18 cellular contexts compared by ENCODE assay signal in genomic region chr22:38080468-38080846, GRCh38. TPM values are rescaled to one million over a fixed set of nuclear protein-coding genes. Genes with fewer than 3 reads are reported as not detected.
DNase-seq lines count a peak whose midpoint lies in the region; ATAC-seq and TF ChIP-seq lines count a peak whose summit lies in the region.
"Had no signal": no experiment of that assay in that cellular context is flagged by ENCODE, and none has a peak within 500 bp of the region (broad histone marks: within the 10 kb centered on the region; RNA-seq: fewer than 3 reads in every experiment).

No MANE protein-coding gene starts in this region.

- no peak overlapping the region for H3K27ac Mint-ChIP-seq in natural killer cell
- H3K27ac Mint-ChIP-seq: activated CD4-positive, alpha-beta T cell treated with anti-CD3 and anti-CD28 coated beads for 36 hours had no signal

- no peak overlapping the region for H4K5ac ChIP-seq in IMR-90 (ENCODE audit: low read depth, low read length)

- no peak overlapping the region for H3K4ac ChIP-seq in IMR-90 (ENCODE audit: low read depth, low read length)

- no peaks in the 10 kb centered on the region for H3K27me3 Mint-ChIP-seq in natural killer cell (ENCODE audit: low read depth in 2 of 2)

- peak overlapping the region; percentile 35 for H2AK5ac ChIP-seq in IMR-90 (ENCODE audit: low read depth, low read length)

- H3K9ac ChIP-seq in IMR-90 (ENCODE audit: low read depth, low read length), result no peak overlapping the region

- no peak for DNase-seq in IMR-90
- peak in 1 of 10 donors; percentile 38 for DNase-seq in dorsolateral prefrontal cortex
- no peak for DNase-seq in natural killer cell
- DNase-seq in thoracic aorta (ENCODE audit: low spot score), result no peak
- no peak for DNase-seq in DMS114 treated with DMSO at 0.1 percent for 48 hours (lab: John Stamatoyannopoulos, UW; ENCODE audit: unreplicated experiment)
- no peak for DNase-seq in Kasumi-1 (lab: John Stamatoyannopoulos, UW)
- DNase-seq in activated CD4-positive, CD25-positive, alpha-beta regulatory T cell treated with anti-CD3 and anti-CD28 coated beads, Interleukin-2, amount 50 U/mL, for 72 hours, result no peak
- DNase-seq: activated CD8-positive, alpha-beta memory T cell treated with anti-CD3 and anti-CD28 coated beads, Interleukin-2, amount 50 U/mL, for 48 hours; activated naive CD4-positive, alpha-beta T cell treated with anti-CD3 and anti-CD28 coated beads, Interleukin-2, amount 50 U/mL, for 16 hours; brain microvascular endothelial cell; NCI-H1694; NCI-H446; SIG-M5 had no signal

- H4K8ac ChIP-seq in IMR-90 (ENCODE audit: low read depth in 2 of 2, low read length in 2 of 2), result 0 out of 4 replicates have a peak overlapping the region, but pooled peaks of 1 of the 2 experiments have one; percentile 54

- H2BK5ac ChIP-seq in IMR-90 (ENCODE audit: low read depth, low read length, poor library complexity, severe bottlenecking), result no peak overlapping the region

- 0 out of 2 replicates have a peak, but pooled peaks cover 6% of the 10 kb centered on the region for H3K9me1 ChIP-seq in IMR-90 (ENCODE audit: insufficient read depth, low read length)

- H3K9me3 ChIP-seq in IMR-90 (ENCODE audit: control insufficient read depth, insufficient read depth, low read length), result no peaks in the 10 kb centered on the region
- no peaks in the 10 kb centered on the region for H3K9me3 ChIP-seq in thoracic aorta
- H3K9me3 ChIP-seq: ovary, stomach had no signal

- dilution Hi-C loops in IMR-90 (cut with HindIII; ENCODE audit: low sequenced_read_pairs, unreplicated experiment), result no loop called here

- H2BK20ac ChIP-seq in IMR-90 (ENCODE audit: low read depth, low read length), result no peak overlapping the region

- intact Hi-C loops in IMR-90 (cut with micrococcal nuclease), result no loop called here
- intact Hi-C loops in dorsolateral prefrontal cortex (cut with DNase I), result no loop called here
- intact Hi-C loops in natural killer cell (cut with micrococcal nuclease), result no loop called here

- no peak overlapping the region for H3K23ac ChIP-seq in IMR-90 (ENCODE audit: low read depth, low read length)

- H3K27ac ChIP-seq in IMR-90 (ENCODE audit: insufficient read depth, low read length) (no peak overlapping the region), dorsolateral prefrontal cortex (peak overlapping the region in 58 of 59 donors; percentile 5 to 94 (median 81)), thoracic aorta (no peak overlapping the region)
- H3K27ac ChIP-seq: brain microvascular endothelial cell, foreskin keratinocyte, ovary had no signal

- no peak for ATAC-seq in IMR-90 (ENCODE audit: low read depth)
- ATAC-seq in natural killer cell, result no peak
- no peak for ATAC-seq in thoracic aorta (ENCODE audit: insufficient number of reproducible peaks, low FRiP score, low read depth)

- H4K20me1 ChIP-seq in IMR-90 (ENCODE audit: insufficient read depth, low read length), result no peaks in the 10 kb centered on the region

- H3K18ac ChIP-seq in IMR-90 (ENCODE audit: low read depth, low read length), result no peak overlapping the region

- H3K4me1 ChIP-seq in IMR-90 (ENCODE audit: control insufficient read depth, insufficient read depth, low read length), result no peaks in the 10 kb centered on the region; the same call in 1 of the 2 replicates
- peaks cover 12 to 28% of the 10 kb centered on the region in 2 donors for H3K4me1 ChIP-seq in thoracic aorta (ENCODE audit: control insufficient read depth in 1 of 2, low read depth in 2 of 2)
- H3K4me1 ChIP-seq: foreskin keratinocyte had no signal

- H3K56ac ChIP-seq in IMR-90 (ENCODE audit: extremely low read depth, insufficient read depth, low read length), result no peak overlapping the region

- H2BK120ac ChIP-seq in IMR-90 (ENCODE audit: low read depth, low read length), result no peak overlapping the region

- peak overlapping the region; percentile 5 for H2AK9ac ChIP-seq in IMR-90 (replicated peaks; ENCODE audit: low read depth, low read length, poor library complexity)

- no peaks in the 10 kb centered on the region for H3K36me3 Mint-ChIP-seq in natural killer cell

- WGBS in IMR-90 (ENCODE audit: extremely low coverage in 2 of 2, insufficient read length in 1 of 2), 2 experiments, result 100% methylated on average over 2 of the region's 11 CpGs; no CpG with 5 or more reads in 1 of the 2 experiments

- H3K4me3 ChIP-seq in IMR-90 (ENCODE audit: insufficient read depth, low read depth, low read length) (no peak overlapping the region), dorsolateral prefrontal cortex (peak overlapping the region in 47 of 59 donors; percentile 1 to 61 (median 49)), thoracic aorta (peak overlapping the region; percentile 70)
- H3K4me3 ChIP-seq: ovary had no signal

- peak overlapping the region; percentile 89 for H2AFZ ChIP-seq in IMR-90 (replicated peaks; ENCODE audit: low read length, poor library complexity)

- H3K36me3 ChIP-seq in IMR-90 (ENCODE audit: control insufficient read depth, insufficient read depth, low read length), result no peaks in the 10 kb centered on the region
- no peaks in the 10 kb centered on the region for H3K36me3 ChIP-seq in thoracic aorta
- H3K36me3 ChIP-seq: brain microvascular endothelial cell, ovary had no signal

- H3K14ac ChIP-seq in IMR-90 (replicated peaks; ENCODE audit: low read depth, low read length), result no peak overlapping the region

- H3K27me3 ChIP-seq in IMR-90 (ENCODE audit: control insufficient read depth, insufficient read depth, low read length), result peaks cover 38% of the 10 kb centered on the region
- H3K27me3 ChIP-seq in dorsolateral prefrontal cortex, result peaks cover 0 to 8% (median 0%) of the 10 kb centered on the region in 45 donors
- H3K27me3 ChIP-seq in thoracic aorta (replicated peaks; ENCODE audit: insufficient read depth), result no peaks in the 10 kb centered on the region
- H3K27me3 ChIP-seq: ovary had no signal

- no peaks in the 10 kb centered on the region for H3K9me3 Mint-ChIP-seq in natural killer cell

- no peak for TF ChIP-seq POLR2A in IMR-90 (IDR thresholded peaks at IDR 0.05; ENCODE audit: low read depth, low read length)

- no peak overlapping the region for H2BK15ac ChIP-seq in IMR-90 (ENCODE audit: low read depth, low read length)

- BruUV-seq in IMR-90 (replicated peaks; lab: Mats Ljungman, UMichigan), result no TSS peak

- CTCF ChIA-PET in IMR-90 (lab: Yijun Ruan, JAX), result no interaction called here

- POLR2A ChIA-PET in IMR-90 (lab: Charles Lee; ENCODE audit: unreplicated experiment), result no interaction called here

- no peak overlapping the region for H4K91ac ChIP-seq in IMR-90 (ENCODE audit: insufficient read depth, low read depth, low read length)

- peak overlapping the region; percentile 50 for H3K4me3 Mint-ChIP-seq in natural killer cell
- H3K4me3 Mint-ChIP-seq: activated CD4-positive, alpha-beta T cell treated with anti-CD3 and anti-CD28 coated beads for 36 hours had no signal

- TF ChIP-seq CTCF in IMR-90 (conservative IDR thresholded peaks at IDR 0.05; ENCODE audit: low read depth, low read length), result no peak
- no peak for TF ChIP-seq CTCF in dorsolateral prefrontal cortex (IDR thresholded peaks at IDR 0.05 in 54 of 56, conservative IDR thresholded peaks at IDR 0.05 in 2 of 56; ENCODE audit: low read depth in 1 of 56, partially characterized antibody in 56 of 56)
- TF ChIP-seq CTCF in natural killer cell (IDR thresholded peaks at IDR 0.05), result no peak
- no peak for TF ChIP-seq CTCF in thoracic aorta (IDR thresholded peaks at IDR 0.05)

- in situ Hi-C loops in IMR-90 (cut with MboI; ENCODE audit: low sequenced_read_pairs), result no loop called here

- peaks cover 0 to 15% of the 10 kb centered on the region in 2 donors for H3K4me1 Mint-ChIP-seq in natural killer cell
- H3K4me1 Mint-ChIP-seq: activated CD4-positive, alpha-beta T cell treated with anti-CD3 and anti-CD28 coated beads for 36 hours had no signal

- no peak overlapping the region for H3K4me2 ChIP-seq in IMR-90 (ENCODE audit: low read depth, low read length)

- no peaks in the 10 kb centered on the region for H3K79me1 ChIP-seq in IMR-90 (ENCODE audit: low read depth in 1 of 2, low read length in 2 of 2)

- TF ChIP-seq RAD21 in IMR-90 (IDR thresholded peaks at IDR 0.05; ENCODE audit: low read length), result no peak

TF ChIP-seq in IMR-90, 13 proteins besides CTCF, POLR2A, EP300 and RAD21:
- no peak for TF ChIP-seq FOS (IDR thresholded peaks at IDR 0.05; ENCODE audit: low read depth, low read length)
- TF ChIP-seq MAZ (IDR thresholded peaks at IDR 0.05; ENCODE audit: borderline replicate concordance, low read depth, low read length), result no peak
- no peak for TF ChIP-seq SMC3 (IDR thresholded peaks at IDR 0.05; ENCODE audit: low read depth, low read length)
- no peak for TF ChIP-seq MAFK (IDR thresholded peaks at IDR 0.05; ENCODE audit: low read depth, low read length)
- TF ChIP-seq RFX5 (IDR thresholded peaks at IDR 0.05; ENCODE audit: low read depth, low read length), result no peak

RNA-seq across cellular contexts. Expression of gene SLC16A8, which starts 3.5 kb away (rescaled TPM):
- total RNA-seq in IMR-90 (2012; rRNA removed) (not detected in 2 replicates), dorsolateral prefrontal cortex (1 to 10 TPM in 92 of 120 experiments, under 1 TPM in 20, not detected in 8; 0.35 to 9.3 (median 1.9) TPM), natural killer cell (1 to 10 TPM in 1 of 3 donors, not detected in 2; 1.0 TPM), thoracic aorta (1 to 10 TPM; 1.2 to 1.5 TPM)
- polyA plus RNA-seq in IMR-90 (2012; rRNA removed), result not detected in 2 replicates
- 0.08 and 0.21 TPM in 2 replicates for polyA plus RNA-seq in IMR-90 (2012; cell fraction: cytosol; rRNA removed)
- not detected in 2 replicates for polyA plus RNA-seq in IMR-90 (2012; cell fraction: nucleus; rRNA removed; ENCODE audit: low replicate concordance)
- total RNA-seq: activated CD4-positive, alpha-beta T cell treated with anti-CD3 and anti-CD28 coated beads for 36 hours; foreskin keratinocyte; M059J; stomach had no signal

RNA-seq across cellular contexts. Expression of gene PICK1, which starts 23.3 kb away (rescaled TPM):
- 14.4 and 16.5 TPM in 2 replicates for total RNA-seq in IMR-90 (2012; rRNA removed)
- 21.0 and 22.1 TPM in 2 replicates for polyA plus RNA-seq in IMR-90 (2012; rRNA removed)
- 21.3 and 24.6 TPM in 2 replicates for polyA plus RNA-seq in IMR-90 (2012; cell fraction: cytosol; rRNA removed)
- 95.1 and 119 TPM in 2 replicates for polyA plus RNA-seq in IMR-90 (2012; cell fraction: nucleus; rRNA removed; ENCODE audit: low replicate concordance)
- 100 to 1,000 TPM in 12 of 120 experiments, 10 to 100 TPM in 108; 45.5 to 186 (median 75.9) TPM for total RNA-seq in dorsolateral prefrontal cortex
- 10 to 100 TPM; 28.4 to 30.9 (median 29.9) TPM for total RNA-seq in natural killer cell
- 10 to 100 TPM; 33.9 to 56.2 TPM for total RNA-seq in thoracic aorta

RNA-seq across cellular contexts. Expression of gene BAIAP2L2, which starts 30.0 kb away (rescaled TPM):
- total RNA-seq in IMR-90 (2012; rRNA removed) (0.18 and 0.28 TPM in 2 replicates), dorsolateral prefrontal cortex (10 to 100 TPM in 10 of 120 experiments, 1 to 10 TPM in 110; 2.2 to 14.9 (median 6.0) TPM), natural killer cell (1 to 10 TPM in 2 of 3 donors, under 1 TPM in 1; 0.99 to 1.9 (median 1.2) TPM), thoracic aorta (1 to 10 TPM in 1 of 2 donors, not detected in 1; 2.5 TPM)
- 0.46 and 0.67 TPM in 2 replicates for polyA plus RNA-seq in IMR-90 (2012; rRNA removed)
- polyA plus RNA-seq in IMR-90 (2012; cell fraction: cytosol; rRNA removed), result 0.55 and 0.81 TPM in 2 replicates
- polyA plus RNA-seq in IMR-90 (2012; cell fraction: nucleus; rRNA removed; ENCODE audit: low replicate concordance), result 1.1 and 2.3 TPM in 2 replicates
- total RNA-seq: M059J had no signal

Comparison
In these comparisons a context has a peak if more than half of its experiments do, and no peak if none do; other contexts are left out.
1. H3K27ac ChIP-seq: peak in dorsolateral prefrontal cortex (58 of 59); none in IMR-90 (single experiment) and thoracic aorta (0 of 2).